ENCODE assay signal across 8 cellular contexts in the genomic region with DNA sequence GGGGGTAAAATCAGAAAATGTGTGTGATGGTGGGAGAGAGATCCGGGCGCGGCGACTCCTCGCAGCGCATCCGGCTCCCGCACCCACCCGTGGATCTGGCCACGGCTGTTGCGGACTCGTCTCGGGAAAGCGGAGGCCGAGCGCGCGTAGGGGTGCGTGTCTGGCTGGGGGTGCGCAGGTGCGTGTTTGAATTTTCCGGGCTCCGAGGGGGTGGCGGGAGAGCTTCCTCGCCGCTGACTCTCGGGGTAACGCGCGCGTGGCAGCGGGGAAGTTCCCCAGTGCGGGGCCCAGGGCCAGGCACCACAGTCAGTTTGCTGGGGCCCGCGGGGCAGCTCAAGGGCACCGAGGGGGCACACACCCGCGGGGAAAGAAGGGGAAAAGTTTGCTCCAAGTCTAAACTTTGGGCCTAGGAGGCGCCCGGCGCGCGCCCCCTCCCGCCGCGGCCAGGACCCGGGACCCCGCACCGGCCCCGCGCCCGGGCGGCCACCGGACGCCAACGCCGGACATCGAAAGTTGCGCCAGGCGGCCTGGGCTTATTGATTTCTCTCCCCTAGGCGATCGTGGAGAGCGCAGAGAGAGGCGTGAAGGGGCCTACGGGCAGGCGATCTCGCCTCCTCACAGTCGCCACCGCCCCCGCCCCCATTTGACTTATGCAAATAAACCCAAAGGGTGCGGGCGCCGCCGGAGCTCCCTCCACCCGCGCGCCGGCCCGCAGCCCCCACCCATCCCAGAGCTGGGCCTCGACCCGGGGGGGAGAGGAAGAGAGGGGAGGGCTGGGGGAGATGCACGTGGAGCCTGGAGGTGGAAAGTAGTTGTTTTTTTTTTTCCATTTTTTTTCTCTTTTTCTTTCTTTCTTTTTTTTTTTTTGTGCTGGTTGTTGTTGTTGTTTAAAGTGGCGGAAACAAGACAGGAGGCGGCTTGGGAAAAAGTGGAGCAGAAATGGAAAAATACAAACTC. TPM values are rescaled to one million over a fixed set of nuclear protein-coding genes. Genes with fewer than 3 reads are reported as not detected.
DNase-seq lines count a peak whose midpoint lies in the region; TF ChIP-seq lines count a peak whose summit lies in the region.

No MANE protein-coding gene starts in this region.

- DNase-seq in AG09309 (ENCODE audit: low read depth): no peak
- peak; percentile 75 for DNase-seq in GM23248
- peak; percentile 83 to 90 (median 83) for DNase-seq in Peyer's patch
- DNase-seq in activated gamma-delta T cell treated with Interleukin-2 at 50 U/mL for 16 hours: peak; percentile 41
- DNase-seq in glomerular visceral epithelial cell (ENCODE audit: extremely low spot score): peak; percentile 78
- DNase-seq in nucleus accumbens (lab: John Stamatoyannopoulos, UW): peak in 45 of 56 donors; percentile 5 to 73 (median 50)
- no peak for DNase-seq in NCI-H128 (lab: John Stamatoyannopoulos, UW; ENCODE audit: unreplicated experiment)

- WGBS in GM23248 (ENCODE audit: low coverage in 1 of 2, low lambda C conversion rate in 2 of 2, missing lambda C conversion rate in 2 of 2), 2 experiments: 1% methylated on average over 39 to 82 of the region's 84 CpGs
- under 1% methylated on average over 84 of the region's 84 CpGs for WGBS in thymus

- H3K27ac ChIP-seq in GM23248 (peak overlapping the region; percentile 81), Peyer's patch (peak overlapping the region; percentile 90 to 99 (median 97)), thymus (ENCODE audit: low read depth) (peak overlapping the region; percentile 98)

- H3K9ac ChIP-seq in GM23248: peak overlapping the region; percentile 90

- peak overlapping the region; percentile 98 for H3K4me2 ChIP-seq in GM23248 (ENCODE audit: unreplicated experiment)

- no peaks in the 10 kb centered on the region for H3K9me3 ChIP-seq in GM23248 (ENCODE audit: low read depth)
- no peaks in the 10 kb centered on the region for H3K9me3 ChIP-seq in Peyer's patch
- H3K9me3 ChIP-seq in thymus (ENCODE audit: control insufficient read depth): no peaks in the 10 kb centered on the region

- peak overlapping the region; percentile 95 for H3K4me3 ChIP-seq in AG09309 (ENCODE audit: control insufficient read depth, low read depth, low read length)
- peak overlapping the region; percentile 93 for H3K4me3 ChIP-seq in GM23248
- H3K4me3 ChIP-seq in Peyer's patch: peak overlapping the region; percentile 74 to 89 (median 78)
- peak overlapping the region; percentile 97 for H3K4me3 ChIP-seq in thymus (ENCODE audit: low read length)

- H3K9me2 ChIP-seq in GM23248 (ENCODE audit: insufficient read depth): no peaks in the 10 kb centered on the region

- peaks cover 37% of the 10 kb centered on the region for H3F3A ChIP-seq in GM23248 (ENCODE audit: insufficient read depth)

- TF ChIP-seq POLR2A in Peyer's patch (IDR thresholded peaks at IDR 0.05): no peak

- H2AFZ ChIP-seq in GM23248: peak overlapping the region; percentile 86

- H3K36me3 ChIP-seq in GM23248 (ENCODE audit: low read depth): no peaks in the 10 kb centered on the region
- H3K36me3 ChIP-seq in Peyer's patch: no peaks in the 10 kb centered on the region
- H3K36me3 ChIP-seq in thymus (ENCODE audit: control insufficient read depth, insufficient read depth): no peaks in the 10 kb centered on the region

- H4K20me1 ChIP-seq in GM23248 (ENCODE audit: insufficient read depth): no peaks in the 10 kb centered on the region

- TF ChIP-seq CTCF in AG09309 (IDR thresholded peaks at IDR 0.05; ENCODE audit: control insufficient read depth, insufficient read depth, low read depth, low read length, missing control alignments) (no peak), Peyer's patch (IDR thresholded peaks at IDR 0.05) (no peak)

- in situ Hi-C loops in GM23248 (cut with MboI): loop anchor here (25.0 kb wide), 2 partner anchors 471 to 871 kb away; no protein-coding TSS in a partner anchor

- H3K4me1 ChIP-seq in GM23248 (ENCODE audit: insufficient read depth): peaks cover 54% of the 10 kb centered on the region
- H3K4me1 ChIP-seq in Peyer's patch: peaks cover 0 to 26% (median 5%) of the 10 kb centered on the region in 4 donors
- H3K4me1 ChIP-seq in thymus (ENCODE audit: control insufficient read depth, insufficient read depth, low read length): peaks cover 10% of the 10 kb centered on the region

- no peaks in the 10 kb centered on the region for H3K27me3 ChIP-seq in GM23248 (replicated peaks; ENCODE audit: insufficient read depth)
- H3K27me3 ChIP-seq in Peyer's patch: no peaks in the 10 kb centered on the region
- H3K27me3 ChIP-seq in thymus (ENCODE audit: control insufficient read depth, insufficient read depth): peaks cover 3% of the 10 kb centered on the region

- peaks cover 71% of the 10 kb centered on the region for H3K79me2 ChIP-seq in GM23248 (ENCODE audit: insufficient read depth)

RNA-seq across cellular contexts. Expression of a gene that starts 0.6 kb away (rescaled TPM):
- 37.4 and 52.5 TPM in 2 replicates for total RNA-seq in GM23248 (2014; rRNA removed; shearing (Covaris generic))
- polyA plus RNA-seq in GM23248 (2016; fragmentation: Nextera tagmentation; extraction: Ambion mirVana) (57.6 and 59.9 TPM in 2 replicates), thymus (26.1 TPM)
- total RNA-seq in Peyer's patch: 100 to 1,000 TPM; 103 to 173 (median 140) TPM

Comparison
In these comparisons a context has a peak if more than half of its experiments do, and no peak if none do; other contexts are left out.
1. DNase-seq: peak in GM23248 (single experiment), Peyer's patch (3 of 3), activated gamma-delta T cell treated with Interleukin-2 at 50 U/mL for 16 hours (single experiment), glomerular visceral epithelial cell (single experiment) and nucleus accumbens (45 of 56); none in AG09309 (single experiment) and NCI-H128 (single experiment).
2. Peak in every context shown above with its lines, with median percentiles within 50 percentile points of each other: H3K4me3 ChIP-seq and H3K27ac ChIP-seq.